In the genomic region with DNA sequence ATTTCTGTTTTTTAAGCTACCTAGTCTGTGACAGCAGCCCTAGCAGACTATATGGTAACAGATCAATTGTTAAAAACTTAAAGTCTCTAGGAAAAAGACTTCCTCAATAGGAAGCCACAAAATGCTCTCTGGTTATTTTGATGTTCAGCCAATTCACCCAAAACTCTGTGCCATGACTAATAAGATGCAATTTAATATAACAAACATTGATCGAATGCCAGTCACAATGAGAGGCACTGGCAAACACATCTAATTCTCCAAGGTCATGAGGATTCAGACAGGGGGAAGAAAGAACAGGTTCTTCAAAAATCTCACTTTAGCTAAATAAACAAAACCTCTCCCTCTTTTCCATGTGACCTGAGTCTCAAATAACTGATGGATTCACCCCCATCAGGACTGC, we compare ENCODE assay signal across 23 cellular contexts.
"Had no signal": no experiment of that assay in that cellular context is flagged by ENCODE, and none has a peak within 500 bp of the region (broad histone marks: within the 10 kb centered on the region; RNA-seq: fewer than 3 reads in every experiment).

No MANE protein-coding gene starts in this region.

- H3K4me1 Mint-ChIP-seq: memory B cell, naive B cell had no signal

- H3K27ac Mint-ChIP-seq: memory B cell; naive B cell; natural killer cell treated with Interleukin-12 subunit alpha and Interleukin-12 subunit beta and Interleukin-15 and Interleukin-18, amount 100 ng/mL, for 72 hours; progenitor cell of endocrine pancreas had no signal

- H3K9me3 ChIP-seq: lower lobe of right lung, mucosa of descending colon, neutrophil, pancreas, right lobe of liver, suprapubic skin, transverse colon, vagina had no signal

- H3K4me3 ChIP-seq: dorsolateral prefrontal cortex, lower lobe of right lung, mucosa of descending colon, pancreas, right lobe of liver, smooth muscle cell, suprapubic skin, transverse colon, vagina had no signal

- H3K4me1 ChIP-seq: lower lobe of right lung, pancreas, right lobe of liver, suprapubic skin, transverse colon, vagina had no signal

- H3K36me3 Mint-ChIP-seq: memory B cell; natural killer cell treated with Interleukin-12 subunit alpha and Interleukin-12 subunit beta and Interleukin-15 and Interleukin-18, amount 100 ng/mL, for 72 hours had no signal

- H3K27ac ChIP-seq: lower lobe of right lung, neutrophil, pancreas, right lobe of liver, suprapubic skin, transverse colon, vagina had no signal

- H3K27me3 Mint-ChIP-seq: memory B cell; naive B cell; natural killer cell treated with Interleukin-12 subunit alpha and Interleukin-12 subunit beta and Interleukin-15 and Interleukin-18, amount 100 ng/mL, for 72 hours; progenitor cell of endocrine pancreas had no signal

- DNase-seq: dorsolateral prefrontal cortex; effector CD4-positive, alpha-beta T cell; head of caudate nucleus; left ventricle myocardium superior; lower lobe of right lung; mucosa of descending colon; naive B cell; pancreas; right lobe of liver; stimulated activated CD4-positive, alpha-beta T cell treated with anti-CD3 and anti-CD28 coated beads, Interleukin-12 subunit alpha, Interleukin-12 subunit beta, amount 100 ng/mL, for 4 hours; stimulated activated CD4-positive, alpha-beta T cell treated with anti-CD3 and anti-CD28 coated beads, Interleukin-1b, Interleukin-23, amount 100 ng/mL, for 48 hours; stimulated activated CD4-positive, alpha-beta T cell treated with anti-CD3 and anti-CD28 coated beads, Interleukin-4, amount 100 ng/mL, for 1 hour; stimulated activated CD8-positive, alpha-beta memory T cell treated with anti-CD3 and anti-CD28 coated beads, Interleukin-4, amount 100 ng/mL, for 48 hours; stimulated activated naive CD4-positive, alpha-beta T cell treated with Interleukin-2 at 50 U/mL for 16 hours; transverse colon had no signal

- H3K4me3 Mint-ChIP-seq: memory B cell; naive B cell; natural killer cell treated with Interleukin-12 subunit alpha and Interleukin-12 subunit beta and Interleukin-15 and Interleukin-18, amount 100 ng/mL, for 72 hours; neural crest cell had no signal

- H3K36me3 ChIP-seq: lower lobe of right lung, neutrophil, pancreas, right lobe of liver, suprapubic skin, transverse colon, vagina had no signal

- H3K4me2 ChIP-seq: smooth muscle cell had no signal

- H3K27me3 ChIP-seq: dorsolateral prefrontal cortex, neutrophil, pancreas, right lobe of liver, suprapubic skin, transverse colon, vagina had no signal

- H3K9me3 Mint-ChIP-seq: memory B cell; naive B cell; natural killer cell treated with Interleukin-12 subunit alpha and Interleukin-12 subunit beta and Interleukin-15 and Interleukin-18, amount 100 ng/mL, for 72 hours; neural crest cell had no signal

- ATAC-seq: left ventricle myocardium superior, lower lobe of right lung, mucosa of descending colon, pancreas, right lobe of liver had no signal
